ENCODE assay signal across 36 cellular contexts in genomic region chr4:5398056-5398455, GRCh38.
"Had no signal": no experiment of that assay in that cellular context is flagged by ENCODE, and none has a peak within 500 bp of the region (broad histone marks: within the 10 kb centered on the region; RNA-seq: fewer than 3 reads in every experiment).

No MANE protein-coding gene starts in this region.

- H3K27me3 ChIP-seq: brain microvascular endothelial cell, Peyer's patch, SJSA1 had no signal

- H3K4me1 ChIP-seq: Peyer's patch, SJSA1 had no signal

- H3K4me3 Mint-ChIP-seq: activated CD4-positive, alpha-beta T cell treated with anti-CD3 and anti-CD28 coated beads for 36 hours; activated CD4-positive, alpha-beta T cell treated with anti-CD3 and anti-CD28 coated beads, Interleukin-2, amount 10 ng/mL, durations not matched to agents 7 days and 5 days; activated CD8-positive, alpha-beta T cell treated with anti-CD3 and anti-CD28 coated beads, Interleukin-2, amount 10 ng/mL, durations not matched to agents 7 days and 5 days; activated naive CD4-positive, alpha-beta T cell treated with anti-CD3 and anti-CD28 coated beads, Interleukin-2, amount 50 U/mL, for 24 hours; activated T-cell treated with anti-CD3 and anti-CD28 coated beads, Interleukin-2, amount 50 U/mL, for 24 hours; T-helper 1 cell treated with Interleukin-12 subunit alpha and Interleukin-12 subunit beta and Interleukin-4 antibody, amounts not matched to agents 30 μg/mL and 1 μg/mL, for 36 hours; T-helper 2 cell treated with Interferon-gamma antibody and Interleukin-4, amounts not matched to agents 5 μg/mL and 100 μg/mL, for 36 hours; WTC11 had no signal

- H3K4me1 Mint-ChIP-seq: activated CD4-positive, alpha-beta T cell treated with anti-CD3 and anti-CD28 coated beads for 36 hours; activated CD4-positive, alpha-beta T cell treated with anti-CD3 and anti-CD28 coated beads, Interleukin-2, amount 10 ng/mL, durations not matched to agents 7 days and 5 days; activated naive CD4-positive, alpha-beta T cell treated with anti-CD3 and anti-CD28 coated beads, Interleukin-2, amount 50 U/mL, for 24 hours had no signal

- H3K27ac ChIP-seq: brain microvascular endothelial cell, Peyer's patch, SJSA1 had no signal

- H3K9me3 ChIP-seq: Peyer's patch, SJSA1, SK-N-SH had no signal

- H3K27me3 Mint-ChIP-seq: activated CD4-positive, alpha-beta T cell treated with anti-CD3 and anti-CD28 coated beads for 36 hours; activated CD4-positive, alpha-beta T cell treated with anti-CD3 and anti-CD28 coated beads, Interleukin-2, amount 10 ng/mL, durations not matched to agents 7 days and 5 days; activated T-cell treated with anti-CD3 and anti-CD28 coated beads, Interleukin-2, amount 50 U/mL, for 24 hours had no signal

- H3K36me3 ChIP-seq: brain microvascular endothelial cell, Peyer's patch, SJSA1 had no signal

- FAIRE-seq: K562, TTC549 had no signal

- H3K4me3 ChIP-seq: K562, Peyer's patch, SJSA1 had no signal

- H3K9ac ChIP-seq: SK-N-SH had no signal

- H3K4me2 ChIP-seq: SK-N-SH had no signal

- H3K27ac Mint-ChIP-seq: activated CD4-positive, alpha-beta T cell treated with anti-CD3 and anti-CD28 coated beads for 36 hours; activated CD4-positive, alpha-beta T cell treated with anti-CD3 and anti-CD28 coated beads, Interleukin-2, amount 10 ng/mL, durations not matched to agents 7 days and 5 days; activated CD8-positive, alpha-beta T cell treated with anti-CD3 and anti-CD28 coated beads, Interleukin-2, amount 10 ng/mL, durations not matched to agents 7 days and 5 days; activated naive CD4-positive, alpha-beta T cell treated with anti-CD3 and anti-CD28 coated beads, Interleukin-2, amount 50 U/mL, for 24 hours; activated T-cell treated with anti-CD3 and anti-CD28 coated beads, Interleukin-2, amount 50 U/mL, for 24 hours; activated T-helper 2 cell treated with anti-CD3 and anti-CD28 coated beads, Interferon-gamma antibody, Interleukin-2, Interleukin-4, amounts not matched to agents 10 μg/mL and 5 μg/mL and 100 μg/mL, durations not matched to agents 14 hours and 24 hours and 36 hours; T-helper 1 cell treated with Interleukin-12 subunit alpha and Interleukin-12 subunit beta and Interleukin-4 antibody, amounts not matched to agents 30 μg/mL and 1 μg/mL, for 36 hours; T-helper 2 cell treated with Interferon-gamma antibody and Interleukin-4, amounts not matched to agents 5 μg/mL and 100 μg/mL, for 36 hours; WTC11 had no signal

- DNase-seq: activated CD4-positive, alpha-beta T cell treated with anti-CD3 and anti-CD28 coated beads for 36 hours; activated CD4-positive, alpha-beta T cell treated with anti-CD3 and anti-CD28 coated beads, Interleukin-2, amount 10 ng/mL, durations not matched to agents 7 days and 5 days; activated CD4-positive, alpha-beta T cell treated with anti-CD3 and anti-CD28 coated beads, Interleukin-2, amount 50 U/mL, for 48 hours; activated CD8-positive, alpha-beta T cell treated with anti-CD3 and anti-CD28 coated beads, Interleukin-2, amount 10 ng/mL, durations not matched to agents 7 days and 5 days; activated gamma-delta T cell; activated naive CD4-positive, alpha-beta T cell treated with Interleukin-2 at 50 U/mL for 16 hours; activated T-cell treated with anti-CD3 and anti-CD28 coated beads, Interleukin-2, amount 50 U/mL, for 24 hours; amniotic stem cell; aorta; brain microvascular endothelial cell; central memory CD4-positive, alpha-beta T cell; NCI-H1092 treated with DMSO at 0.1 percent for 48 hours; NCI-H146; NCI-H187; NCI-H2029 treated with DMSO at 0.1 percent for 48 hours; NCI-H2107; NCI-H2171 treated with DMSO at 0.1 percent for 48 hours; NCI-H2227 treated with DMSO at 0.1 percent for 48 hours; NCI-H446; NCI-H510A treated with DMSO at 0.1 percent for 48 hours; NCI-H69; NK-92 treated with Interleukin-12 subunit alpha and Interleukin-12 subunit beta, amount 100 ng/mL, for 24 hours; PC-3; Peyer's patch; RPMI8226; SHP77 treated with DMSO at 0.1 percent for 48 hours; SK-N-SH had no signal

- ATAC-seq: activated CD4-positive, alpha-beta T cell treated with anti-CD3 and anti-CD28 coated beads for 36 hours; activated CD4-positive, CD25-positive, alpha-beta regulatory T cell treated with anti-CD3 and anti-CD28 coated beads, Interleukin-2, amount 50 U/mL, for 24 hours; activated CD8-positive, alpha-beta T cell treated with anti-CD3 and anti-CD28 coated beads, Interleukin-2, amount 10 ng/mL, durations not matched to agents 7 days and 5 days; K562; PC-3; WTC11 had no signal
